Comparison of ENCODE assay signal across 8 cellular contexts in genomic region chr14:33792387-33793368, GRCh38.
DNase-seq lines count a peak whose midpoint lies in the region; ATAC-seq and TF ChIP-seq lines count a peak whose summit lies in the region.

No MANE protein-coding gene starts in this region.

- ATAC-seq in GM18520 (IDR thresholded peaks at IDR 0.05; ENCODE audit: unreplicated experiment): peak; percentile 41
- ATAC-seq in activated CD8-positive, alpha-beta memory T cell treated with anti-CD3 and anti-CD28 coated beads, Interleukin-2, amount 10 ng/mL, durations not matched to agents 7 days and 5 days: peak; percentile 58

- H3K36me3 ChIP-seq in ACC112 (ENCODE audit: insufficient read depth, low read length): no peaks in the 10 kb centered on the region
- H3K36me3 ChIP-seq in endodermal cell (ENCODE audit: control insufficient read depth, insufficient read depth, low read length): no peaks in the 10 kb centered on the region
- no peaks in the 10 kb centered on the region for H3K36me3 ChIP-seq in mesodermal cell (ENCODE audit: control insufficient read depth, insufficient read depth, low read length)

- H3K27ac ChIP-seq in ACC112 (ENCODE audit: low read depth, low read length): no peak overlapping the region
- no peak overlapping the region for H3K27ac ChIP-seq in endodermal cell (ENCODE audit: low read depth, low read length)
- peak overlapping the region; percentile 25 for H3K27ac ChIP-seq in mesodermal cell (ENCODE audit: low read depth, low read length, severe bottlenecking)

- H3K27me3 ChIP-seq in ACC112 (ENCODE audit: insufficient read depth, low read length) (no peaks in the 10 kb centered on the region), endodermal cell (ENCODE audit: control insufficient read depth, insufficient read depth, low read length, poor library complexity, severe bottlenecking) (peaks cover 31% of the 10 kb centered on the region)

- no peaks in the 10 kb centered on the region for H3K9me3 Mint-ChIP-seq in activated CD8-positive, alpha-beta memory T cell treated with anti-CD3 and anti-CD28 coated beads, Interleukin-2, amount 10 ng/mL, durations not matched to agents 7 days and 5 days (ENCODE audit: low read depth)
- no peaks in the 10 kb centered on the region for H3K9me3 Mint-ChIP-seq in endodermal cell

- H3K9me3 ChIP-seq in endodermal cell (ENCODE audit: control insufficient read depth, low read length) (no peaks in the 10 kb centered on the region), mesodermal cell (ENCODE audit: control insufficient read depth, low read length) (no peaks in the 10 kb centered on the region)

- H3K9ac ChIP-seq in endodermal cell (ENCODE audit: extremely low read depth, low read length, poor library complexity, severe bottlenecking): no peak overlapping the region

- peak overlapping the region; percentile 75 for H2AFZ ChIP-seq in ACC112 (ENCODE audit: low read length, unreplicated experiment)

- no peaks in the 10 kb centered on the region for H3K36me3 Mint-ChIP-seq in activated CD8-positive, alpha-beta memory T cell treated with anti-CD3 and anti-CD28 coated beads, Interleukin-2, amount 10 ng/mL, durations not matched to agents 7 days and 5 days
- H3K36me3 Mint-ChIP-seq in endodermal cell (ENCODE audit: low read depth): no peaks in the 10 kb centered on the region

- peak; percentile 81 for DNase-seq in HK-2 (ENCODE audit: unreplicated experiment)
- DNase-seq in NCI-H82 treated with DMSO at 0.1 percent for 48 hours (lab: John Stamatoyannopoulos, UW; ENCODE audit: unreplicated experiment): peak; percentile 19
- DNase-seq in activated CD8-positive, alpha-beta memory T cell treated with anti-CD3 and anti-CD28 coated beads, Interleukin-2, amount 10 ng/mL, durations not matched to agents 7 days and 5 days: peak; percentile 77
- peak; percentile 93 for DNase-seq in endodermal cell
- peak; percentile 7 to 29 for DNase-seq in stimulated activated CD8-positive, alpha-beta memory T cell treated with anti-CD3 and anti-CD28 coated beads, Interleukin-15, amount 100 ng/mL, for 4 hours (ENCODE audit: low read depth in 2 of 2)

- H3K4me3 ChIP-seq in ACC112 (ENCODE audit: low read depth, low read length): peak overlapping the region; percentile 71
- no peak overlapping the region for H3K4me3 ChIP-seq in endodermal cell (ENCODE audit: low read length)
- H3K4me3 ChIP-seq in mesodermal cell (ENCODE audit: extremely low read depth, insufficient read depth, low read length, poor library complexity, severe bottlenecking): no peak overlapping the region

- H3K4me1 ChIP-seq in ACC112 (ENCODE audit: control insufficient read depth, insufficient read depth, low read length, unreplicated experiment): peaks cover 18% of the 10 kb centered on the region
- H3K4me1 ChIP-seq in endodermal cell (ENCODE audit: control insufficient read depth, insufficient read depth, low read length): peaks cover 2% of the 10 kb centered on the region
- H3K4me1 ChIP-seq in mesodermal cell (ENCODE audit: control insufficient read depth, insufficient read depth, low read length, poor library complexity, severe bottlenecking): peaks cover 33% of the 10 kb centered on the region

- peak; percentile 95 for TF ChIP-seq CTCF in endodermal cell (conservative IDR thresholded peaks at IDR 0.05)

- H3K4me1 Mint-ChIP-seq in activated CD8-positive, alpha-beta memory T cell treated with anti-CD3 and anti-CD28 coated beads, Interleukin-2, amount 10 ng/mL, durations not matched to agents 7 days and 5 days: peaks cover 22% of the 10 kb centered on the region
- peaks cover 9% of the 10 kb centered on the region for H3K4me1 Mint-ChIP-seq in endodermal cell

- no peaks in the 10 kb centered on the region for H3K79me2 ChIP-seq in ACC112 (ENCODE audit: control insufficient read depth, insufficient read depth, low read length, unreplicated experiment)

- CTCF ChIA-PET in activated CD8-positive, alpha-beta memory T cell treated with anti-CD3 and anti-CD28 coated beads, Interleukin-2, amount 10 ng/mL, durations not matched to agents 7 days and 5 days (lab: Charles Lee): interaction anchor here (0.7 to 2.4 kb wide), 31 partner anchors 9 to 1225 kb away, joined by 3 to 16 read pairs (median 4); no protein-coding TSS in a partner anchor

- H3K4me3 Mint-ChIP-seq in activated CD8-positive, alpha-beta memory T cell treated with anti-CD3 and anti-CD28 coated beads, Interleukin-2, amount 10 ng/mL, durations not matched to agents 7 days and 5 days: no peak overlapping the region
- no peak overlapping the region for H3K4me3 Mint-ChIP-seq in endodermal cell

- WGBS in endodermal cell (ENCODE audit: insufficient coverage in 1 of 2, insufficient read length in 1 of 2), 2 experiments: 34 to 51% methylated on average over 8 to 19 of the region's 19 CpGs
- 24 to 27% methylated on average over 16 of the region's 19 CpGs for WGBS in mesodermal cell (ENCODE audit: insufficient coverage in 2 of 2), 2 experiments

- no peak overlapping the region for H3K27ac Mint-ChIP-seq in activated CD8-positive, alpha-beta memory T cell treated with anti-CD3 and anti-CD28 coated beads, Interleukin-2, amount 10 ng/mL, durations not matched to agents 7 days and 5 days
- H3K27ac Mint-ChIP-seq in endodermal cell: no peak overlapping the region

- H3K27me3 Mint-ChIP-seq in activated CD8-positive, alpha-beta memory T cell treated with anti-CD3 and anti-CD28 coated beads, Interleukin-2, amount 10 ng/mL, durations not matched to agents 7 days and 5 days: peaks cover 26% of the 10 kb centered on the region
- H3K27me3 Mint-ChIP-seq in endodermal cell (ENCODE audit: insufficient read depth): peaks cover 38% of the 10 kb centered on the region

Comparison
In these comparisons a context has a peak if more than half of its experiments do, and no peak if none do; other contexts are left out.
1. DNase-seq: peak in every context shown above with its lines; median percentile 93 in endodermal cell; 81 in HK-2; 77 in activated CD8-positive, alpha-beta memory T cell treated with anti-CD3 and anti-CD28 coated beads, Interleukin-2, amount 10 ng/mL, durations not matched to agents 7 days and 5 days; 19 in NCI-H82 treated with DMSO at 0.1 percent for 48 hours; 18 in stimulated activated CD8-positive, alpha-beta memory T cell treated with anti-CD3 and anti-CD28 coated beads, Interleukin-15, amount 100 ng/mL, for 4 hours.